In the genomic region with DNA sequence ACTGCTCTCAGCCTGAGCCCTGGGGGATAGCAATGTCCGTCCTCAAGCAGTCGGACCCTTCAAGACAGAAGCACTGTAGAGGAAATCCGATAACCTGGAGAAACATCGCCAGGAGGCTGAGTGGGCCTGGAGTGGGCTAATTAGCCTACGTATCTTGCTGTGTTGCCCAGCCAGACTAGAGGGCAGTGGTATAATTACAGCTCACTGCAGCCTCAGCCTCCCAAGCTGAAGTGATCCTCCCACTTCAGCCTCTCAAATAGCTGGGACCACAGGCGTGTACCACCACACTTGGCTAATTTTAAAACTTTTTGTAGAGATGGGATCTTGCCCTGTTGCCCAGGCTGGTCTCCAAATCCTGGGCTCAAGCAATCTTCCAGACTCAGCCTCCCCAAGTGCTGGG, we compare ENCODE assay signal across 29 cellular contexts. TPM values are rescaled to one million over a fixed set of nuclear protein-coding genes. Genes with fewer than 3 reads are reported as not detected.
"Had no signal": no experiment of that assay in that cellular context is flagged by ENCODE, and none has a peak within 500 bp of the region (broad histone marks: within the 10 kb centered on the region; RNA-seq: fewer than 3 reads in every experiment).

No MANE protein-coding gene starts in this region.

- H3K27ac Mint-ChIP-seq: activated CD4-positive, alpha-beta memory T cell treated with anti-CD3 and anti-CD28 coated beads for 36 hours; activated CD4-positive, alpha-beta T cell treated with anti-CD3 and anti-CD28 coated beads, Interleukin-2, amount 10 ng/mL, durations not matched to agents 7 days and 5 days; activated naive CD4-positive, alpha-beta T cell treated with anti-CD3 and anti-CD28 coated beads, Interleukin-2, amount 10 ng/mL, durations not matched to agents 7 days and 5 days; activated naive CD8-positive, alpha-beta T cell treated with anti-CD3 and anti-CD28 coated beads for 36 hours; activated T-cell treated with anti-CD3 and anti-CD28 coated beads, Interleukin-2, amount 50 U/mL, for 72 hours; activated T-helper 2 cell treated with anti-CD3 and anti-CD28 coated beads, Interferon-gamma antibody, Interleukin-2, Interleukin-4, amounts not matched to agents 10 μg/mL and 5 μg/mL and 100 μg/mL, durations not matched to agents 14 hours and 24 hours and 36 hours; T-cell had no signal

- DNase-seq: activated CD4-positive, alpha-beta memory T cell treated with anti-CD3 and anti-CD28 coated beads for 36 hours; activated CD4-positive, alpha-beta T cell treated with anti-CD3 and anti-CD28 coated beads, Interleukin-2, amount 10 ng/mL, durations not matched to agents 7 days and 5 days; activated CD4-positive, CD25-positive, alpha-beta regulatory T cell; activated CD8-positive, alpha-beta memory T cell treated with anti-CD3 and anti-CD28 coated beads, Interleukin-2, amount 50 U/mL, for 4 hours; activated gamma-delta T cell treated with Interleukin-2 at 50 U/mL for 16 hours; activated naive CD4-positive, alpha-beta T cell treated with anti-CD3 and anti-CD28 coated beads, Interleukin-2, amount 10 ng/mL, durations not matched to agents 7 days and 5 days; activated naive CD8-positive, alpha-beta T cell treated with anti-CD3 and anti-CD28 coated beads for 36 hours; activated T-cell treated with anti-CD3 and anti-CD28 coated beads, Interleukin-2, amount 50 U/mL, for 72 hours; brain microvascular endothelial cell; Kasumi-1; NCI-H146; NCI-H2029; NCI-H2107; NCI-H2171 treated with DMSO at 0.1 percent for 48 hours; NCI-H345; NCI-H510A; NCI-H526 treated with DMSO at 0.1 percent for 48 hours; NCI-H82; OCI-M1; RPMI8226; T-cell; T-helper 2 cell; T1000 had no signal

- H3K9me3 Mint-ChIP-seq: activated CD4-positive, alpha-beta memory T cell treated with anti-CD3 and anti-CD28 coated beads for 36 hours; activated naive CD4-positive, alpha-beta T cell treated with anti-CD3 and anti-CD28 coated beads, Interleukin-2, amount 10 ng/mL, durations not matched to agents 7 days and 5 days; activated naive CD8-positive, alpha-beta T cell treated with anti-CD3 and anti-CD28 coated beads for 36 hours; activated T-cell treated with anti-CD3 and anti-CD28 coated beads, Interleukin-2, amount 50 U/mL, for 72 hours; activated T-helper 2 cell treated with anti-CD3 and anti-CD28 coated beads, Interferon-gamma antibody, Interleukin-2, Interleukin-4, amounts not matched to agents 10 μg/mL and 5 μg/mL and 100 μg/mL, durations not matched to agents 14 hours and 24 hours and 36 hours had no signal

- H3K36me3 Mint-ChIP-seq: activated CD4-positive, alpha-beta memory T cell treated with anti-CD3 and anti-CD28 coated beads for 36 hours; activated naive CD4-positive, alpha-beta T cell treated with anti-CD3 and anti-CD28 coated beads, Interleukin-2, amount 10 ng/mL, durations not matched to agents 7 days and 5 days; activated naive CD8-positive, alpha-beta T cell treated with anti-CD3 and anti-CD28 coated beads for 36 hours; T-cell had no signal

- H3K27ac ChIP-seq: brain microvascular endothelial cell, cardiac muscle cell, SK-N-MC had no signal

- H3K4me1 Mint-ChIP-seq: activated naive CD8-positive, alpha-beta T cell treated with anti-CD3 and anti-CD28 coated beads for 36 hours; T-cell had no signal

- H3K27me3 ChIP-seq: brain microvascular endothelial cell, cardiac muscle cell had no signal

- H3K4me3 Mint-ChIP-seq: activated CD4-positive, alpha-beta memory T cell treated with anti-CD3 and anti-CD28 coated beads for 36 hours; activated CD4-positive, alpha-beta T cell treated with anti-CD3 and anti-CD28 coated beads, Interleukin-2, amount 10 ng/mL, durations not matched to agents 7 days and 5 days; activated naive CD4-positive, alpha-beta T cell treated with anti-CD3 and anti-CD28 coated beads, Interleukin-2, amount 10 ng/mL, durations not matched to agents 7 days and 5 days; activated naive CD8-positive, alpha-beta T cell treated with anti-CD3 and anti-CD28 coated beads for 36 hours; activated T-cell treated with anti-CD3 and anti-CD28 coated beads, Interleukin-2, amount 50 U/mL, for 72 hours; T-cell had no signal

- H3K4me3 ChIP-seq: cardiac muscle cell, SK-N-MC had no signal

- ATAC-seq: activated T-cell treated with anti-CD3 and anti-CD28 coated beads, Interleukin-2, amount 50 U/mL, for 72 hours; Panc1; Right ventricle myocardium inferior; T-cell had no signal

- H3K36me3 ChIP-seq: brain microvascular endothelial cell, cardiac muscle cell had no signal

RNA-seq across cellular contexts. Expression of a gene that starts 21.7 kb away (rescaled TPM):
- total RNA-seq: activated CD4-positive, alpha-beta memory T cell treated with anti-CD3 and anti-CD28 coated beads for 36 hours; activated CD4-positive, alpha-beta T cell treated with anti-CD3 and anti-CD28 coated beads, Interleukin-2, amount 10 ng/mL, durations not matched to agents 7 days and 5 days; activated naive CD8-positive, alpha-beta T cell treated with anti-CD3 and anti-CD28 coated beads for 36 hours; activated T-cell treated with anti-CD3 and anti-CD28 coated beads, Interleukin-2, amount 50 U/mL, for 72 hours; activated T-helper 2 cell treated with anti-CD3 and anti-CD28 coated beads, Interferon-gamma antibody, Interleukin-2, Interleukin-4, amounts not matched to agents 10 μg/mL and 5 μg/mL and 100 μg/mL, durations not matched to agents 14 hours and 24 hours and 36 hours; cardiac muscle cell; Right ventricle myocardium inferior; T-cell had no signal
- polyA plus RNA-seq: adipose tissue, cardiac muscle cell had no signal
